Comparison of ENCODE assay signal across 8 cellular contexts in genomic region chr12:105235299-105235746, GRCh38. TPM values are rescaled to one million over a fixed set of nuclear protein-coding genes. Genes with fewer than 3 reads are reported as not detected.
DNase-seq lines count a peak whose midpoint lies in the region; ATAC-seq, FAIRE-seq and TF ChIP-seq lines count a peak whose summit lies in the region.

No MANE protein-coding gene starts in this region.

- WGBS in heart right ventricle, 2 donors, result 0 to 1% methylated on average over 12 of the region's 12 CpGs
- WGBS in sigmoid colon, 2 donors, result 1 to 2% methylated on average over 12 of the region's 12 CpGs

- H3K4me3 ChIP-seq in heart right ventricle (peak overlapping the region; percentile 58 to 99 (median 86)), sigmoid colon (peak overlapping the region; percentile 71 to 98 (median 92))

- DNase-seq in GM12892 (ENCODE audit: insufficient read length), result no peak
- peak; percentile 40 for DNase-seq in HT1080 (ENCODE audit: low read depth)
- DNase-seq in activated T-helper 2 cell treated with anti-CD3 and anti-CD28 coated beads, Interferon-gamma antibody, Interleukin-2, Interleukin-4, amounts not matched to agents 10 μg/mL and 5 μg/mL and 100 μg/mL, durations not matched to agents 14 hours and 24 hours and 36 hours (ENCODE audit: low spot score), result no peak
- DNase-seq in heart right ventricle, result no peak
- no peak for DNase-seq in sigmoid colon
- no peak for DNase-seq in activated CD4-positive, CD25-positive, alpha-beta regulatory T cell treated with anti-CD3 and anti-CD28 coated beads, Interleukin-2, amount 50 U/mL, for 72 hours
- DNase-seq in middle frontal gyrus (ENCODE audit: extremely low spot score, low spot score), result no peak

- peaks cover 39% of the 10 kb centered on the region for H3K4me1 Mint-ChIP-seq in activated T-helper 2 cell treated with anti-CD3 and anti-CD28 coated beads, Interferon-gamma antibody, Interleukin-2, Interleukin-4, amounts not matched to agents 10 μg/mL and 5 μg/mL and 100 μg/mL, durations not matched to agents 14 hours and 24 hours and 36 hours (ENCODE audit: low read depth)

- no peaks in the 10 kb centered on the region for H3K9me3 Mint-ChIP-seq in activated T-helper 2 cell treated with anti-CD3 and anti-CD28 coated beads, Interferon-gamma antibody, Interleukin-2, Interleukin-4, amounts not matched to agents 10 μg/mL and 5 μg/mL and 100 μg/mL, durations not matched to agents 14 hours and 24 hours and 36 hours

- H3K9me3 ChIP-seq in heart right ventricle (no peaks in the 10 kb centered on the region), sigmoid colon (no peaks in the 10 kb centered on the region)

- H3K4me1 ChIP-seq in heart right ventricle (peaks cover 9 to 53% (median 49%) of the 10 kb centered on the region in 9 donors), sigmoid colon (peaks cover 0 to 47% (median 37%) of the 10 kb centered on the region in 4 donors)

- TF ChIP-seq CTCF in heart right ventricle (IDR thresholded peaks at IDR 0.05) (no peak), sigmoid colon (IDR thresholded peaks at IDR 0.05) (no peak)

- no peak for ATAC-seq in heart right ventricle
- ATAC-seq in HG02642 (IDR thresholded peaks at IDR 0.05; ENCODE audit: poor library complexity, unreplicated experiment), result no peak

- no peak for TF ChIP-seq EP300 in sigmoid colon (IDR thresholded peaks at IDR 0.05)

- H3K4me3 Mint-ChIP-seq in activated T-helper 2 cell treated with anti-CD3 and anti-CD28 coated beads, Interferon-gamma antibody, Interleukin-2, Interleukin-4, amounts not matched to agents 10 μg/mL and 5 μg/mL and 100 μg/mL, durations not matched to agents 14 hours and 24 hours and 36 hours (ENCODE audit: low read depth), result peak overlapping the region; percentile 88

- H3K27me3 ChIP-seq in heart right ventricle, result no peaks in the 10 kb centered on the region
- H3K27me3 ChIP-seq in sigmoid colon, result no peaks in the 10 kb centered on the region

- H3K27me3 Mint-ChIP-seq in activated T-helper 2 cell treated with anti-CD3 and anti-CD28 coated beads, Interferon-gamma antibody, Interleukin-2, Interleukin-4, amounts not matched to agents 10 μg/mL and 5 μg/mL and 100 μg/mL, durations not matched to agents 14 hours and 24 hours and 36 hours (ENCODE audit: low read depth), result no peaks in the 10 kb centered on the region

- H3K27ac ChIP-seq in heart right ventricle (peak overlapping the region; percentile 91 to 98 (median 96)), sigmoid colon (peak overlapping the region; percentile 91 to 94 (median 93))

- peaks cover 0 to 10% (median 0%) of the 10 kb centered on the region in 9 donors for H3K36me3 ChIP-seq in heart right ventricle
- H3K36me3 ChIP-seq in sigmoid colon, result no peaks in the 10 kb centered on the region

- H3K36me3 Mint-ChIP-seq in activated T-helper 2 cell treated with anti-CD3 and anti-CD28 coated beads, Interferon-gamma antibody, Interleukin-2, Interleukin-4, amounts not matched to agents 10 μg/mL and 5 μg/mL and 100 μg/mL, durations not matched to agents 14 hours and 24 hours and 36 hours (ENCODE audit: low read depth), result peaks cover 16% of the 10 kb centered on the region

- intact Hi-C loops in activated T-helper 2 cell treated with anti-CD3 and anti-CD28 coated beads, Interferon-gamma antibody, Interleukin-2, Interleukin-4, amounts not matched to agents 10 μg/mL and 5 μg/mL and 100 μg/mL, durations not matched to agents 14 hours and 24 hours and 36 hours (cut with micrococcal nuclease), result loop anchor here (2.0 to 5.0 kb wide), 2 partner anchors 58 to 127 kb away; no protein-coding TSS in a partner anchor
- intact Hi-C loops in heart right ventricle (cut with DNase I) (no loop called here), sigmoid colon (cut with DNase I) (loop anchor here (5.0 kb wide), 1 partner anchor 1012 kb away; the partner anchor contains the start of gene CKAP4)

- peak; percentile 33 for FAIRE-seq in GM12892 (lab: Jason Lieb, UNC)

- H3K27ac Mint-ChIP-seq in activated T-helper 2 cell treated with anti-CD3 and anti-CD28 coated beads, Interferon-gamma antibody, Interleukin-2, Interleukin-4, amounts not matched to agents 10 μg/mL and 5 μg/mL and 100 μg/mL, durations not matched to agents 14 hours and 24 hours and 36 hours, result peak overlapping the region; percentile 75

- no peak for TF ChIP-seq POLR2A in GM12892 (IDR thresholded peaks at IDR 0.05; ENCODE audit: low read depth, low read length)
- no peak for TF ChIP-seq POLR2A in sigmoid colon (IDR thresholded peaks at IDR 0.05)

RNA-seq across cellular contexts. Expression of gene APPL2, which starts 0.7 kb away (rescaled TPM):
- 6.7 TPM for polyA plus RNA-seq in GM12892 (2012; ENCODE audit: missing spikeins)
- total RNA-seq in HT1080 (2014; rRNA removed; shearing (Covaris generic)), result 17.5 and 27.0 TPM in 2 replicates
- polyA plus RNA-seq in HT1080 (2015; cell fraction: cytosol; rRNA removed), result 32.0 and 38.8 TPM in 2 replicates
- polyA plus RNA-seq in HT1080 (2015; cell fraction: nucleus; rRNA removed), result 66.4 and 74.0 TPM in 2 replicates
- total RNA-seq in activated T-helper 2 cell treated with anti-CD3 and anti-CD28 coated beads, Interferon-gamma antibody, Interleukin-2, Interleukin-4, amounts not matched to agents 10 μg/mL and 5 μg/mL and 100 μg/mL, durations not matched to agents 14 hours and 24 hours and 36 hours, result 28.8 and 30.4 TPM in 2 replicates
- 10 to 100 TPM; 14.1 to 28.9 (median 19.4) TPM for total RNA-seq in heart right ventricle
- polyA plus RNA-seq in heart right ventricle, result 10 to 100 TPM in 1 of 2 donors, 1 to 10 TPM in 1; 8.4 to 15.2 TPM
- total RNA-seq in sigmoid colon, result 10 to 100 TPM; 15.3 to 97.5 (median 22.0) TPM
- 100 to 1,000 TPM in 1 of 3 donors, 10 to 100 TPM in 2; 46.5 to 116 (median 81.1) TPM for polyA plus RNA-seq in sigmoid colon

Comparison
In these comparisons a context has a peak if more than half of its experiments do, and no peak if none do; other contexts are left out.
1. intact Hi-C loops: an anchor here in activated T-helper 2 cell treated with anti-CD3 and anti-CD28 coated beads, Interferon-gamma antibody, Interleukin-2, Interleukin-4, amounts not matched to agents 10 μg/mL and 5 μg/mL and 100 μg/mL, durations not matched to agents 14 hours and 24 hours and 36 hours (2.0 to 5.0 kb wide) and sigmoid colon (5.0 kb wide); none called in heart right ventricle.